In genomic region chr20:47544852-47545251, GRCh38 we compare ENCODE assay signal across 20 cellular contexts. TPM values are rescaled to one million over a fixed set of nuclear protein-coding genes. Genes with fewer than 3 reads are reported as not detected.
DNase-seq lines count a peak whose midpoint lies in the region; ATAC-seq and TF ChIP-seq lines count a peak whose summit lies in the region.
"Had no signal": no experiment of that assay in that cellular context is flagged by ENCODE, and none has a peak within 500 bp of the region (broad histone marks: within the 10 kb centered on the region; RNA-seq: fewer than 3 reads in every experiment).

No MANE protein-coding gene starts in this region.

- no TSS peak for BruUV-seq in PC-3 (replicated peaks; lab: Mats Ljungman, UMichigan)

- peak overlapping the region; percentile 9 for H3K4me2 ChIP-seq in SU-DHL-6 (ENCODE audit: low read depth, low read length, poor library complexity, severe bottlenecking)
- H3K4me2 ChIP-seq in PC-3 (ENCODE audit: low read length): no peak overlapping the region
- H3K4me2 ChIP-seq: GM23338 had no signal

- H3K9me3 ChIP-seq in SU-DHL-6 (ENCODE audit: insufficient read depth, low read length): no peaks in the 10 kb centered on the region
- no peaks in the 10 kb centered on the region for H3K9me3 ChIP-seq in PC-3 (ENCODE audit: low read length)
- H3K9me3 ChIP-seq: gastroesophageal sphincter, suprapubic skin had no signal

- H3F3A ChIP-seq in SU-DHL-6 (ENCODE audit: insufficient read depth) (peaks cover 76% of the 10 kb centered on the region), PC-3 (ENCODE audit: low read length, unreplicated experiment) (no peaks in the 10 kb centered on the region)

- H3K79me2 ChIP-seq in SU-DHL-6 (ENCODE audit: insufficient read depth, low read length): peaks cover 98% of the 10 kb centered on the region
- H3K79me2 ChIP-seq in PC-3 (ENCODE audit: low read length): peaks cover 84% of the 10 kb centered on the region

- H3K9me2 ChIP-seq in SU-DHL-6 (replicated peaks; ENCODE audit: insufficient read depth, low read length) (no peaks in the 10 kb centered on the region), PC-3 (replicated peaks; ENCODE audit: low read length) (no peaks in the 10 kb centered on the region)

- intact Hi-C loops in left ventricle myocardium superior (cut with micrococcal nuclease) (no loop called here), left cardiac atrium (cut with DNase I) (no loop called here), PC-3 (cut with micrococcal nuclease) (loop anchor here (5.0 kb wide), 1 partner anchor 33 kb away; no protein-coding TSS in a partner anchor)

- ATAC-seq in left ventricle myocardium superior (peak; percentile 46), left cardiac atrium (no peak), PC-3 (no peak), GM21447 (IDR thresholded peaks at IDR 0.05; ENCODE audit: unreplicated experiment) (no peak)
- ATAC-seq: gastroesophageal sphincter, GM23338 had no signal

- H3K36me3 ChIP-seq in SU-DHL-6 (ENCODE audit: low read length) (peaks cover 38% of the 10 kb centered on the region; the same call in 1 of the 2 replicates), PC-3 (ENCODE audit: low read depth, low read length) (no peaks in the 10 kb centered on the region)
- H3K36me3 ChIP-seq: gastroesophageal sphincter, suprapubic skin had no signal

- no peaks in the 10 kb centered on the region for H3K27me3 ChIP-seq in SU-DHL-6 (ENCODE audit: low read length)
- H3K27me3 ChIP-seq in PC-3 (ENCODE audit: low read length): no peaks in the 10 kb centered on the region
- H3K27me3 ChIP-seq: gastroesophageal sphincter, suprapubic skin had no signal

- POLR2A ChIA-PET in PC-3 (lab: Charles Lee; ENCODE audit: unreplicated experiment): interaction anchor here (0.6 kb wide), 1 partner anchor 32 kb away, joined by 5 read pairs; no protein-coding TSS in a partner anchor

- peaks cover 77% of the 10 kb centered on the region for H4K20me1 ChIP-seq in SU-DHL-6 (ENCODE audit: low read depth, low read length)
- 0 out of 2 replicates have a peak, but pooled peaks cover 2% of the 10 kb centered on the region for H4K20me1 ChIP-seq in PC-3 (ENCODE audit: low read length)

- H3K4me3 ChIP-seq in SU-DHL-6 (ENCODE audit: insufficient read depth, low read length, poor library complexity, severe bottlenecking) (no peak overlapping the region), fibroblast of pulmonary artery (replicated peaks; ENCODE audit: low read depth, low read length) (no peak overlapping the region), PC-3 (ENCODE audit: low read length) (no peak overlapping the region)
- H3K4me3 ChIP-seq: gastroesophageal sphincter, GM23338, suprapubic skin had no signal

- DNase-seq in left ventricle myocardium superior (no peak), left cardiac atrium (no peak), fibroblast of pulmonary artery (ENCODE audit: low read depth) (peak; percentile 28), PC-3 (no peak), 8988T (no peak)
- no peak for DNase-seq in stimulated activated naive CD4-positive, alpha-beta T cell treated with Interleukin-2 at 50 U/mL for 16 hours (lab: John Stamatoyannopoulos, UW)
- DNase-seq: activated CD4-positive, alpha-beta T cell treated with anti-CD3 and anti-CD28 coated beads, Interleukin-2, amount 10 ng/mL, durations not matched to agents 7 days and 5 days; activated naive CD4-positive, alpha-beta T cell treated with anti-CD3 and anti-CD28 coated beads, Interleukin-2, amount 50 U/mL, for 16 hours; COR-L47; dermis blood vessel endothelial cell; Kasumi-1; NCI-H1092 treated with DMSO at 0.1 percent for 48 hours; NCI-H2081; NCI-H524 treated with DMSO at 0.1 percent for 48 hours; T-helper 1 cell had no signal

- TF ChIP-seq CTCF in SU-DHL-6 (IDR thresholded peaks at IDR 0.05; ENCODE audit: insufficient read depth, low read length, poor library complexity, severe bottlenecking) (no peak), fibroblast of pulmonary artery (IDR thresholded peaks at IDR 0.05; ENCODE audit: low read length, missing control alignments) (no peak), PC-3 (conservative IDR thresholded peaks at IDR 0.05; ENCODE audit: low read depth, low read length) (no peak)

- CTCF ChIA-PET in PC-3 (lab: Charles Lee): interaction anchor here (0.5 to 0.6 kb wide), 3 partner anchors 15 to 180 kb away, joined by 3 to 7 read pairs (median 3); no protein-coding TSS in a partner anchor

- no peak overlapping the region for H3K9ac ChIP-seq in SU-DHL-6 (ENCODE audit: low read length)
- H3K9ac ChIP-seq in PC-3 (ENCODE audit: low read length): no peak overlapping the region

- H3K27ac ChIP-seq in SU-DHL-6 (ENCODE audit: low read depth, low read length) (peak overlapping the region; percentile 41; the same call in 1 of the 2 replicates), PC-3 (ENCODE audit: low read length) (no peak overlapping the region)
- H3K27ac ChIP-seq: gastroesophageal sphincter, suprapubic skin had no signal

- H2AFZ ChIP-seq in SU-DHL-6 (ENCODE audit: low read depth, low read length, severe bottlenecking): no peak overlapping the region
- no peak overlapping the region for H2AFZ ChIP-seq in PC-3 (ENCODE audit: low read length)
- H2AFZ ChIP-seq: GM23338 had no signal

- peaks cover 22% of the 10 kb centered on the region for H3K4me1 ChIP-seq in PC-3 (ENCODE audit: insufficient read depth, low read length)

RNA-seq across cellular contexts. Expression of gene NCOA3, which starts 43.2 kb away (rescaled TPM):
- total RNA-seq in left ventricle myocardium superior (23.3 TPM), left cardiac atrium (10 to 100 TPM; 18.6 to 25.2 TPM), PC-3 (2014; rRNA removed) (27.8 and 31.1 TPM in 2 replicates)
